ENCODE assay signal across 5 cellular contexts in the genomic region with DNA sequence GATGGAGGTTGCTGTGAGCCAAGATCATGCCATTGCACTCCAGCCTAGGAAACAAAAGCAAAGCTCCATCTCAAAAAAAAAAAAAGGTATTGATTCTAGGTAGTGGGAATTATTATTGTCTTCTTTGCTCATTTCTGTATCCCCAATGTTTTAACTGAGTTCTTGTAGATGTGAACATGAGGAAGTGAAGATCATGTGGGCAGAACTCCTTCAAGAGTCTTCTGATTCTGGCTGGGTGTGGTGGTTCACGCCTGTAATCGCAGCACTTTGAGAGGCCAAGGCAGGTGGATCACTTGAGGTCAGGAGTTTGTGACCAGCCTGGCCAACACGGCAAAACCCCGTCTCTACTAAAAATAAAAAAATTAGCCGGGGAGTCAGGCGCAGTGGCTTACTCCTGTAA. TPM values are rescaled to one million over a fixed set of nuclear protein-coding genes. Genes with fewer than 3 reads are reported as not detected.
DNase-seq lines count a peak whose midpoint lies in the region; ATAC-seq lines count a peak whose summit lies in the region.
"Not testable (repeated sequence)": the region's sequence is repeated elsewhere in the genome, so short reads cannot be mapped to it uniquely, and the experiment has no call there.

No MANE protein-coding gene starts in this region.

- DNase-seq in CD1c-positive myeloid dendritic cell (ENCODE audit: extremely low spot score) (peak; percentile 28), MV-4-11 (lab: John Stamatoyannopoulos, UW) (peak; percentile 37)
- DNase-seq in activated CD8-positive, alpha-beta memory T cell treated with anti-CD3 and anti-CD28 coated beads, Interleukin-2, amount 10 ng/mL, durations not matched to agents 7 days and 5 days: peak; percentile 21
- DNase-seq in stimulated activated effector memory CD8-positive, alpha-beta T cell treated with anti-CD3 and anti-CD28 coated beads, Interleukin-12 subunit alpha, Interleukin-12 subunit beta, amount 100 ng/mL, for 72 hours (ENCODE audit: low spot score in 2 of 2): not testable (repeated sequence)

- H3K27ac Mint-ChIP-seq in activated CD8-positive, alpha-beta memory T cell treated with anti-CD3 and anti-CD28 coated beads, Interleukin-2, amount 10 ng/mL, durations not matched to agents 7 days and 5 days: not testable (repeated sequence)
- peak overlapping the region; percentile 65 for H3K27ac Mint-ChIP-seq in dendritic cell treated with granulocyte-macrophage colony-stimulating factor and Interleukin-4, amounts not matched to agents 40 ng/mL and 50 ng/mL, for 4 days
- H3K27ac Mint-ChIP-seq in stimulated activated effector memory CD8-positive, alpha-beta T cell treated with anti-CD3 and anti-CD28 coated beads, Interleukin-12 subunit alpha, Interleukin-12 subunit beta, amount 100 ng/mL, for 72 hours: peak overlapping the region; percentile 43

- ATAC-seq in activated CD8-positive, alpha-beta memory T cell treated with anti-CD3 and anti-CD28 coated beads, Interleukin-2, amount 10 ng/mL, durations not matched to agents 7 days and 5 days; stimulated activated effector memory CD8-positive, alpha-beta T cell treated with anti-CD3 and anti-CD28 coated beads, Interleukin-12 subunit alpha, Interleukin-12 subunit beta, amount 100 ng/mL, for 72 hours: not testable (repeated sequence)

- H3K4me1 Mint-ChIP-seq in activated CD8-positive, alpha-beta memory T cell treated with anti-CD3 and anti-CD28 coated beads, Interleukin-2, amount 10 ng/mL, durations not matched to agents 7 days and 5 days; stimulated activated effector memory CD8-positive, alpha-beta T cell treated with anti-CD3 and anti-CD28 coated beads, Interleukin-12 subunit alpha, Interleukin-12 subunit beta, amount 100 ng/mL, for 72 hours: not testable (repeated sequence)
- H3K4me1 Mint-ChIP-seq in dendritic cell treated with granulocyte-macrophage colony-stimulating factor and Interleukin-4, amounts not matched to agents 40 ng/mL and 50 ng/mL, for 4 days (ENCODE audit: low read depth): peaks cover 11% of the 10 kb centered on the region

- not testable (repeated sequence) for H3K36me3 Mint-ChIP-seq in activated CD8-positive, alpha-beta memory T cell treated with anti-CD3 and anti-CD28 coated beads, Interleukin-2, amount 10 ng/mL, durations not matched to agents 7 days and 5 days; stimulated activated effector memory CD8-positive, alpha-beta T cell treated with anti-CD3 and anti-CD28 coated beads, Interleukin-12 subunit alpha, Interleukin-12 subunit beta, amount 100 ng/mL, for 72 hours
- H3K36me3 Mint-ChIP-seq in dendritic cell treated with granulocyte-macrophage colony-stimulating factor and Interleukin-4, amounts not matched to agents 40 ng/mL and 50 ng/mL, for 4 days (ENCODE audit: low read depth): peaks cover 25% of the 10 kb centered on the region

- H3K27me3 Mint-ChIP-seq in activated CD8-positive, alpha-beta memory T cell treated with anti-CD3 and anti-CD28 coated beads, Interleukin-2, amount 10 ng/mL, durations not matched to agents 7 days and 5 days; dendritic cell treated with granulocyte-macrophage colony-stimulating factor and Interleukin-4, amounts not matched to agents 40 ng/mL and 50 ng/mL, for 4 days: not testable (repeated sequence)

- not testable (repeated sequence) for H3K4me3 Mint-ChIP-seq in activated CD8-positive, alpha-beta memory T cell treated with anti-CD3 and anti-CD28 coated beads, Interleukin-2, amount 10 ng/mL, durations not matched to agents 7 days and 5 days; dendritic cell treated with granulocyte-macrophage colony-stimulating factor and Interleukin-4, amounts not matched to agents 40 ng/mL and 50 ng/mL, for 4 days; stimulated activated effector memory CD8-positive, alpha-beta T cell treated with anti-CD3 and anti-CD28 coated beads, Interleukin-12 subunit alpha, Interleukin-12 subunit beta, amount 100 ng/mL, for 72 hours

- CTCF ChIA-PET in activated CD8-positive, alpha-beta memory T cell treated with anti-CD3 and anti-CD28 coated beads, Interleukin-2, amount 10 ng/mL, durations not matched to agents 7 days and 5 days (lab: Charles Lee): not testable (repeated sequence)

- intact Hi-C loops in dendritic cell treated with granulocyte-macrophage colony-stimulating factor and Interleukin-4, amounts not matched to agents 40 ng/mL and 50 ng/mL, for 4 days (cut with micrococcal nuclease): not testable (repeated sequence)

- H3K9me3 Mint-ChIP-seq in activated CD8-positive, alpha-beta memory T cell treated with anti-CD3 and anti-CD28 coated beads, Interleukin-2, amount 10 ng/mL, durations not matched to agents 7 days and 5 days (ENCODE audit: low read depth); dendritic cell treated with granulocyte-macrophage colony-stimulating factor and Interleukin-4, amounts not matched to agents 40 ng/mL and 50 ng/mL, for 4 days; stimulated activated effector memory CD8-positive, alpha-beta T cell treated with anti-CD3 and anti-CD28 coated beads, Interleukin-12 subunit alpha, Interleukin-12 subunit beta, amount 100 ng/mL, for 72 hours: not testable (repeated sequence)

RNA-seq across cellular contexts. Expression of a gene that starts 8.0 kb away (rescaled TPM):
- total RNA-seq in activated CD8-positive, alpha-beta memory T cell treated with anti-CD3 and anti-CD28 coated beads, Interleukin-2, amount 10 ng/mL, durations not matched to agents 7 days and 5 days: 1 to 10 TPM; 5.3 to 6.7 TPM

RNA-seq across cellular contexts. Expression of a gene that starts 42.7 kb away (rescaled TPM):
- 10 to 100 TPM; 31.2 to 36.3 TPM for total RNA-seq in activated CD8-positive, alpha-beta memory T cell treated with anti-CD3 and anti-CD28 coated beads, Interleukin-2, amount 10 ng/mL, durations not matched to agents 7 days and 5 days
